15 cellular contexts compared by ENCODE assay signal in genomic region chr13:22883262-22883840, GRCh38.
DNase-seq lines count a peak whose midpoint lies in the region; ATAC-seq and TF ChIP-seq lines count a peak whose summit lies in the region.
"Had no signal": no experiment of that assay in that cellular context is flagged by ENCODE, and none has a peak within 500 bp of the region (broad histone marks: within the 10 kb centered on the region; RNA-seq: fewer than 3 reads in every experiment).

No MANE protein-coding gene starts in this region.

- ATAC-seq in GM19438 (IDR thresholded peaks at IDR 0.05; ENCODE audit: low read depth, unreplicated experiment) (peak; percentile 68), HG03280 (IDR thresholded peaks at IDR 0.05; ENCODE audit: unreplicated experiment) (no peak)
- no peak for ATAC-seq in stimulated activated naive CD8-positive, alpha-beta T cell treated with anti-CD3 and anti-CD28 coated beads, Interleukin-15, Interleukin-2, amounts not matched to agents 100 U/mL and 50 U/mL, for 24 hours
- ATAC-seq: mucosa of descending colon had no signal

- H3K9me3 ChIP-seq in DOHH2 (ENCODE audit: control insufficient read depth, insufficient read depth, low read length) (no peaks in the 10 kb centered on the region), Karpas-422 (ENCODE audit: low read length) (no peaks in the 10 kb centered on the region)
- H3K9me3 ChIP-seq: mucosa of descending colon had no signal

- H3K36me3 ChIP-seq in DOHH2 (ENCODE audit: control insufficient read depth, low read length) (0 out of 2 replicates have a peak, but pooled peaks cover 2% of the 10 kb centered on the region), Karpas-422 (ENCODE audit: insufficient read depth, low read length) (no peaks in the 10 kb centered on the region)

- H2AFZ ChIP-seq in Karpas-422 (ENCODE audit: low read length), result 0 out of 2 replicates have a peak overlapping the region, but pooled peaks have one; percentile 43

- peaks cover 15% of the 10 kb centered on the region for H3K79me2 ChIP-seq in DOHH2 (ENCODE audit: control insufficient read depth, low read length)
- H3K79me2 ChIP-seq in Karpas-422 (ENCODE audit: low read length), result no peaks in the 10 kb centered on the region

- H4K20me1 ChIP-seq in DOHH2 (ENCODE audit: control insufficient read depth, insufficient read depth, low read depth, low read length) (no peaks in the 10 kb centered on the region), Karpas-422 (ENCODE audit: insufficient read depth, low read depth, low read length) (no peaks in the 10 kb centered on the region)

- H3K4me2 ChIP-seq in DOHH2 (ENCODE audit: low read length), result peak overlapping the region; percentile 70
- H3K4me2 ChIP-seq in Karpas-422 (ENCODE audit: low read depth, low read length, poor library complexity, severe bottlenecking), result no peak overlapping the region

- no peaks in the 10 kb centered on the region for H3K9me2 ChIP-seq in DOHH2 (replicated peaks; ENCODE audit: control insufficient read depth, low read length)
- H3K9me2 ChIP-seq in Karpas-422 (replicated peaks; ENCODE audit: insufficient read depth, low read length), result no peaks in the 10 kb centered on the region

- H3K4me3 ChIP-seq in DOHH2 (ENCODE audit: low read length) (peak overlapping the region; percentile 68), Karpas-422 (ENCODE audit: low read length) (no peak overlapping the region), epithelial cell of proximal tubule (ENCODE audit: low read depth, low read length) (peak overlapping the region; percentile 72)
- H3K4me3 ChIP-seq: mucosa of descending colon had no signal

- H3K4me1 ChIP-seq in DOHH2 (ENCODE audit: control insufficient read depth, low read length) (peaks cover 42% of the 10 kb centered on the region), Karpas-422 (ENCODE audit: low read length) (peaks cover 11% of the 10 kb centered on the region)

- no peaks in the 10 kb centered on the region for H3F3A ChIP-seq in DOHH2 (ENCODE audit: control insufficient read depth, insufficient read depth)

- DNase-seq in Karpas-422 (peak; percentile 57), epithelial cell of proximal tubule (ENCODE audit: low read depth) (no peak), NCI-H2196 treated with DMSO at 0.1 percent for 48 hours (lab: John Stamatoyannopoulos, UW; ENCODE audit: unreplicated experiment) (no peak), C1 segment of cervical spinal cord (lab: John Stamatoyannopoulos, UW) (no peak)
- DNase-seq in stimulated activated naive CD8-positive, alpha-beta T cell treated with anti-CD3 and anti-CD28 coated beads, Interleukin-15, Interleukin-2, amounts not matched to agents 100 U/mL and 50 U/mL, for 24 hours, result no peak
- DNase-seq: activated CD4-positive, alpha-beta T cell treated with anti-CD3 and anti-CD28 coated beads, Interleukin-2, amount 50 U/mL, for 48 hours; COR-L47; NCI-H1930; SHP77; stimulated activated CD4-positive, alpha-beta T cell treated with anti-CD3 and anti-CD28 coated beads, Interleukin-12 subunit alpha, Interleukin-12 subunit beta, amount 100 ng/mL, for 4 hours; T1000 had no signal

- H3K27me3 ChIP-seq in DOHH2 (ENCODE audit: control insufficient read depth, low read length) (no peaks in the 10 kb centered on the region), Karpas-422 (ENCODE audit: low read length) (no peaks in the 10 kb centered on the region)

- no peak overlapping the region for H3K9ac ChIP-seq in Karpas-422 (ENCODE audit: low read length)

- H3K27ac ChIP-seq in DOHH2 (ENCODE audit: low read depth, low read length), result peak overlapping the region; percentile 85
- no peak overlapping the region for H3K27ac ChIP-seq in Karpas-422 (ENCODE audit: low read length)

- TF ChIP-seq CTCF in DOHH2 (IDR thresholded peaks at IDR 0.05; ENCODE audit: low read depth, low read length, poor library complexity, severe bottlenecking), result no peak
- no peak for TF ChIP-seq CTCF in epithelial cell of proximal tubule (conservative IDR thresholded peaks at IDR 0.05; ENCODE audit: low read depth, low read length)
